ENCODE assay signal across 14 cellular contexts in the genomic region with DNA sequence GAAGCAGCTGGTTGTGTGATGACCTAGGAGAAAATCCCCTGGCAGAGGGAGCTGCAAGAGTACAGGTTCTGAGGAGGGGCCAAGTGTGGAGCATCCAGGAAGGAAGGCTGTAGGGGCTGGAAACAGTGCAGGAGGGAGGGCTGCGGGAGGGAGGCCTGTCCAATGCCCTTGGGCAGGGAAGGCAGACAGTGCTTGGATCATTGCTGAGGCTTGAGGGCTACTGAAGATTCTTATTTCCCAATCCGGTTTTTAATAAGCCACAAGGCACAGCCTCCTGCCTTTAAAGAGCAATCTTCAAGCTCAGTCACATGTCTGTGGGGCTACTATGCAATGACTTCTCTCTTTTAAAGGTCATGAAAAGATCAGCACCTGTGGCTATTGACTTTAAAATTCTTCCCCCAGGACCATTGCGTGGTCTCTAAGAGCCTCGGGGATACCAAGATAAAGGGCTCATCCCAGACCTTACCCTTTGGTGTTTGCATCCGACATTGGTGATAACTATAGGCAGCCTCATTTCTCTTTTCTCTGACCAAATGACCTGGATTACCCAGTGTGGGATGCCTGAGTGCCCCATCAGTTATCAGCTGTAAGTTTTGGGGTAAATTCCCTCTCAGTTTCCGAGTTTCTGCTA.
DNase-seq lines count a peak whose midpoint lies in the region; ATAC-seq and TF ChIP-seq lines count a peak whose summit lies in the region.
"Had no signal": no experiment of that assay in that cellular context is flagged by ENCODE, and none has a peak within 500 bp of the region (broad histone marks: within the 10 kb centered on the region; RNA-seq: fewer than 3 reads in every experiment).

No MANE protein-coding gene starts in this region.

- H3K79me1 ChIP-seq in IMR-90 (ENCODE audit: low read depth in 1 of 2, low read length in 2 of 2), result peaks cover 5 to 19% of the 10 kb centered on the region in 2 experiments; a peak in 3 of 4 replicates

- in situ Hi-C loops in IMR-90 (cut with MboI; ENCODE audit: low sequenced_read_pairs), result no loop called here
- in situ Hi-C loops in KBM-7 (cut with MboI; ENCODE audit: low pct_unique_long_range_greater_than_20kb, low sequenced_read_pairs), result no loop called here

- dilution Hi-C loops in IMR-90 (cut with HindIII; ENCODE audit: low sequenced_read_pairs, unreplicated experiment), result no loop called here

- BruUV-seq in IMR-90 (replicated peaks; lab: Mats Ljungman, UMichigan), result no TSS peak

- H3K9me3 ChIP-seq in IMR-90 (ENCODE audit: control insufficient read depth, insufficient read depth, low read length), result no peaks in the 10 kb centered on the region
- H3K9me3 ChIP-seq: gastroesophageal sphincter had no signal

- H3K27me3 Mint-ChIP-seq in activated T-helper 1 cell treated with anti-CD3 and anti-CD28 coated beads, Interleukin-12 subunit alpha, Interleukin-12 subunit beta, Interleukin-2, Interleukin-4 antibody, amounts not matched to agents 30 ng/mL and 10 ng/mL and 1 ng/mL, durations not matched to agents 14 hours and 24 hours and 36 hours (ENCODE audit: insufficient read depth), result no peaks in the 10 kb centered on the region
- H3K27me3 Mint-ChIP-seq in naive thymus-derived CD8-positive, alpha-beta T cell, result no peaks in the 10 kb centered on the region

- no CpG with 5 or more reads among the region's 6 CpGs for WGBS in IMR-90 (ENCODE audit: extremely low coverage in 2 of 2, insufficient read length in 1 of 2), 2 experiments

- no peaks in the 10 kb centered on the region for H3K9me1 ChIP-seq in IMR-90 (ENCODE audit: insufficient read depth, low read length)

- peak overlapping the region; percentile 49 for H3K4me3 Mint-ChIP-seq in activated T-helper 1 cell treated with anti-CD3 and anti-CD28 coated beads, Interleukin-12 subunit alpha, Interleukin-12 subunit beta, Interleukin-2, Interleukin-4 antibody, amounts not matched to agents 30 ng/mL and 10 ng/mL and 1 ng/mL, durations not matched to agents 14 hours and 24 hours and 36 hours
- H3K4me3 Mint-ChIP-seq in naive thymus-derived CD8-positive, alpha-beta T cell, result peak overlapping the region in 2 of 10 donors; percentile 11 to 66
- H3K4me3 Mint-ChIP-seq: activated T-cell treated with anti-CD3 and anti-CD28 coated beads, Interleukin-2, amount 50 U/mL, for 4 hours had no signal

- POLR2A ChIA-PET in IMR-90 (lab: Charles Lee; ENCODE audit: unreplicated experiment), result no interaction called here
- POLR2A ChIA-PET in naive thymus-derived CD8-positive, alpha-beta T cell (lab: Charles Lee), result no interaction called here

- H3K27ac Mint-ChIP-seq in activated T-helper 1 cell treated with anti-CD3 and anti-CD28 coated beads, Interleukin-12 subunit alpha, Interleukin-12 subunit beta, Interleukin-2, Interleukin-4 antibody, amounts not matched to agents 30 ng/mL and 10 ng/mL and 1 ng/mL, durations not matched to agents 14 hours and 24 hours and 36 hours, result peak overlapping the region; percentile 57
- H3K27ac Mint-ChIP-seq in naive thymus-derived CD8-positive, alpha-beta T cell, result peak overlapping the region in 8 of 10 donors; percentile 22 to 88 (median 82)

- H3K4me1 Mint-ChIP-seq in activated T-helper 1 cell treated with anti-CD3 and anti-CD28 coated beads, Interleukin-12 subunit alpha, Interleukin-12 subunit beta, Interleukin-2, Interleukin-4 antibody, amounts not matched to agents 30 ng/mL and 10 ng/mL and 1 ng/mL, durations not matched to agents 14 hours and 24 hours and 36 hours (ENCODE audit: low read depth), result peaks cover 76% of the 10 kb centered on the region
- H3K4me1 Mint-ChIP-seq in naive thymus-derived CD8-positive, alpha-beta T cell, result peaks cover 28 to 56% (median 52%) of the 10 kb centered on the region in 4 donors

- no peak overlapping the region for H2AFZ ChIP-seq in IMR-90 (replicated peaks; ENCODE audit: low read length, poor library complexity)

- H2BK5ac ChIP-seq in IMR-90 (ENCODE audit: low read depth, low read length, poor library complexity, severe bottlenecking), result peak overlapping the region; percentile 46

- H3K27ac ChIP-seq in IMR-90 (ENCODE audit: insufficient read depth, low read length), result no peak overlapping the region
- H3K27ac ChIP-seq: gastroesophageal sphincter, WERI-Rb-1 had no signal

- no peak overlapping the region for H2BK15ac ChIP-seq in IMR-90 (ENCODE audit: low read depth, low read length)

- no peaks in the 10 kb centered on the region for H3K36me3 ChIP-seq in IMR-90 (ENCODE audit: control insufficient read depth, insufficient read depth, low read length)
- H3K36me3 ChIP-seq: gastroesophageal sphincter, WERI-Rb-1 had no signal

- peaks cover 7% of the 10 kb centered on the region; the same call in 1 of the 2 replicates for H3K4me1 ChIP-seq in IMR-90 (ENCODE audit: control insufficient read depth, insufficient read depth, low read length)
- H3K4me1 ChIP-seq: gastroesophageal sphincter had no signal

- H4K5ac ChIP-seq in IMR-90 (ENCODE audit: low read depth, low read length), result no peak overlapping the region; the same call in 1 of the 2 replicates

- TF ChIP-seq RAD21 in IMR-90 (IDR thresholded peaks at IDR 0.05; ENCODE audit: low read length), result no peak

- H3K4me2 ChIP-seq in IMR-90 (ENCODE audit: low read depth, low read length), result no peak overlapping the region

- H3K23ac ChIP-seq in IMR-90 (ENCODE audit: low read depth, low read length), result no peak overlapping the region

- H3K4ac ChIP-seq in IMR-90 (ENCODE audit: low read depth, low read length), result no peak overlapping the region

- no peak overlapping the region for H2AK9ac ChIP-seq in IMR-90 (replicated peaks; ENCODE audit: low read depth, low read length, poor library complexity)

- DNase-seq in CD1c-positive myeloid dendritic cell (ENCODE audit: extremely low spot score) (peak; percentile 59), IMR-90 (no peak), medulla oblongata (ENCODE audit: extremely low spot score) (no peak), RPMI8226 (no peak), amniotic stem cell (lab: John Stamatoyannopoulos, UW) (no peak), KBM-7 (no peak)
- DNase-seq in activated T-helper 1 cell treated with anti-CD3 and anti-CD28 coated beads, Interleukin-12 subunit alpha, Interleukin-12 subunit beta, Interleukin-2, Interleukin-4 antibody, amounts not matched to agents 30 ng/mL and 10 ng/mL and 1 ng/mL, durations not matched to agents 14 hours and 24 hours and 36 hours (ENCODE audit: low spot score), result no peak
- DNase-seq in naive thymus-derived CD8-positive, alpha-beta T cell, result no peak
- DNase-seq: activated T-cell treated with anti-CD3 and anti-CD28 coated beads, Interleukin-2, amount 50 U/mL, for 4 hours; NCI-H1436 treated with DMSO at 0.1 percent for 48 hours; NCI-H526 treated with DMSO at 0.1 percent for 48 hours; SHP77; WERI-Rb-1 had no signal

- H3K4me3 ChIP-seq in IMR-90 (ENCODE audit: insufficient read depth, low read depth, low read length), result no peak overlapping the region
- H3K4me3 ChIP-seq: gastroesophageal sphincter had no signal

- TF ChIP-seq POLR2A in IMR-90 (IDR thresholded peaks at IDR 0.05; ENCODE audit: low read depth, low read length), result no peak

- no peaks in the 10 kb centered on the region for H4K20me1 ChIP-seq in IMR-90 (ENCODE audit: insufficient read depth, low read length)

- intact Hi-C loops in IMR-90 (cut with micrococcal nuclease), result no loop called here
- intact Hi-C loops in activated T-helper 1 cell treated with anti-CD3 and anti-CD28 coated beads, Interleukin-12 subunit alpha, Interleukin-12 subunit beta, Interleukin-2, Interleukin-4 antibody, amounts not matched to agents 30 ng/mL and 10 ng/mL and 1 ng/mL, durations not matched to agents 14 hours and 24 hours and 36 hours (cut with micrococcal nuclease), result no loop called here

- no peak overlapping the region; a peak in 1 of 4 replicates for H4K8ac ChIP-seq in IMR-90 (ENCODE audit: low read depth in 2 of 2, low read length in 2 of 2)

- no peak for TF ChIP-seq CTCF in IMR-90 (conservative IDR thresholded peaks at IDR 0.05; ENCODE audit: low read depth, low read length)

- peaks cover 72% of the 10 kb centered on the region for H3K36me3 Mint-ChIP-seq in activated T-helper 1 cell treated with anti-CD3 and anti-CD28 coated beads, Interleukin-12 subunit alpha, Interleukin-12 subunit beta, Interleukin-2, Interleukin-4 antibody, amounts not matched to agents 30 ng/mL and 10 ng/mL and 1 ng/mL, durations not matched to agents 14 hours and 24 hours and 36 hours (ENCODE audit: low read depth)
- peaks cover 19 to 93% (median 29%) of the 10 kb centered on the region in 3 donors for H3K36me3 Mint-ChIP-seq in naive thymus-derived CD8-positive, alpha-beta T cell

- no peaks in the 10 kb centered on the region for H3K9me3 Mint-ChIP-seq in activated T-helper 1 cell treated with anti-CD3 and anti-CD28 coated beads, Interleukin-12 subunit alpha, Interleukin-12 subunit beta, Interleukin-2, Interleukin-4 antibody, amounts not matched to agents 30 ng/mL and 10 ng/mL and 1 ng/mL, durations not matched to agents 14 hours and 24 hours and 36 hours
- no peaks in the 10 kb centered on the region for H3K9me3 Mint-ChIP-seq in naive thymus-derived CD8-positive, alpha-beta T cell
- H3K9me3 Mint-ChIP-seq: activated T-cell treated with anti-CD3 and anti-CD28 coated beads, Interleukin-2, amount 50 U/mL, for 4 hours had no signal

- peak overlapping the region; percentile 13; the same call in 1 of the 2 replicates for H2AK5ac ChIP-seq in IMR-90 (ENCODE audit: low read depth, low read length)

- no peak overlapping the region; the same call in 1 of the 2 replicates for H3K14ac ChIP-seq in IMR-90 (replicated peaks; ENCODE audit: low read depth, low read length)

- CTCF ChIA-PET in IMR-90 (lab: Yijun Ruan, JAX), result no interaction called here

- no peak overlapping the region; the same call in 1 of the 2 replicates for H2BK120ac ChIP-seq in IMR-90 (ENCODE audit: low read depth, low read length)

- ATAC-seq in IMR-90 (ENCODE audit: low read depth), result no peak
- no peak for ATAC-seq in naive thymus-derived CD8-positive, alpha-beta T cell
- ATAC-seq: activated T-cell treated with anti-CD3 and anti-CD28 coated beads, Interleukin-2, amount 50 U/mL, for 4 hours; gastroesophageal sphincter had no signal

- H3K9ac ChIP-seq in IMR-90 (ENCODE audit: low read depth, low read length), result no peak overlapping the region

- H4K91ac ChIP-seq in IMR-90 (ENCODE audit: insufficient read depth, low read depth, low read length), result no peak overlapping the region

- H3K56ac ChIP-seq in IMR-90 (ENCODE audit: extremely low read depth, insufficient read depth, low read length), result no peak overlapping the region

- H2BK20ac ChIP-seq in IMR-90 (ENCODE audit: low read depth, low read length), result no peak overlapping the region

- H3K18ac ChIP-seq in IMR-90 (ENCODE audit: low read depth, low read length), result no peak overlapping the region; the same call in 1 of the 2 replicates

- H3K27me3 ChIP-seq in IMR-90 (ENCODE audit: control insufficient read depth, insufficient read depth, low read length), result no peaks in the 10 kb centered on the region
- H3K27me3 ChIP-seq: gastroesophageal sphincter had no signal

TF ChIP-seq in IMR-90, 13 proteins besides CTCF, POLR2A, EP300 and RAD21 (continues in another document):
- TF ChIP-seq MXI1 (IDR thresholded peaks at IDR 0.05; ENCODE audit: borderline replicate concordance, low read depth, low read length) (no peak), CHD1 (IDR thresholded peaks at IDR 0.05; ENCODE audit: low read depth, low read length) (no peak), NFE2L2 (IDR thresholded peaks at IDR 0.05; ENCODE audit: low read depth, low read length) (no peak), RFX5 (IDR thresholded peaks at IDR 0.05; ENCODE audit: low read depth, low read length) (no peak)
